In genomic region chr9:129568560-129569505, GRCh38 we compare ENCODE assay signal across 9 cellular contexts. TPM values are rescaled to one million over a fixed set of nuclear protein-coding genes. Genes with fewer than 3 reads are reported as not detected.
DNase-seq lines count a peak whose midpoint lies in the region; ATAC-seq and TF ChIP-seq lines count a peak whose summit lies in the region.
"Had no signal": no experiment of that assay in that cellular context is flagged by ENCODE, and none has a peak within 500 bp of the region (broad histone marks: within the 10 kb centered on the region; RNA-seq: fewer than 3 reads in every experiment).

No MANE protein-coding gene starts in this region.

- H3K36me3 ChIP-seq in Peyer's patch (no peaks in the 10 kb centered on the region), lower lobe of right lung (no peaks in the 10 kb centered on the region), thymus (ENCODE audit: control insufficient read depth, insufficient read depth) (no peaks in the 10 kb centered on the region), Karpas-422 (ENCODE audit: insufficient read depth, low read length) (no peaks in the 10 kb centered on the region)

- no peaks in the 10 kb centered on the region for H4K20me1 ChIP-seq in Karpas-422 (ENCODE audit: insufficient read depth, low read depth, low read length)

- ATAC-seq in lower lobe of right lung (peak; percentile 31 to 35), HG02840 (IDR thresholded peaks at IDR 0.05; ENCODE audit: low FRiP score, unreplicated experiment) (no peak), HG03378 (IDR thresholded peaks at IDR 0.05; ENCODE audit: unreplicated experiment) (no peak)

- H3K4me2 ChIP-seq in Karpas-422 (ENCODE audit: low read depth, low read length, poor library complexity, severe bottlenecking), result no peak overlapping the region

- no peak overlapping the region for H3K9ac ChIP-seq in Karpas-422 (ENCODE audit: low read length)

- H3K9me2 ChIP-seq in Karpas-422 (replicated peaks; ENCODE audit: insufficient read depth, low read length), result no peaks in the 10 kb centered on the region

- no peaks in the 10 kb centered on the region for H3K79me2 ChIP-seq in Karpas-422 (ENCODE audit: low read length)

- peak overlapping the region; percentile 41 to 65 (median 54) for H3K27ac ChIP-seq in Peyer's patch
- H3K27ac ChIP-seq in cingulate gyrus (ENCODE audit: low read depth, low read length), result peak overlapping the region; percentile 83
- peak overlapping the region; percentile 62 for H3K27ac ChIP-seq in lower lobe of right lung
- no peak overlapping the region for H3K27ac ChIP-seq in thymus (ENCODE audit: low read depth)
- no peak overlapping the region for H3K27ac ChIP-seq in Karpas-422 (ENCODE audit: low read length)

- no peak for TF ChIP-seq POLR2A in Peyer's patch (IDR thresholded peaks at IDR 0.05)

- TF ChIP-seq CTCF in Peyer's patch (IDR thresholded peaks at IDR 0.05), result peak in 1 of 6 experiments; percentile 3
- no peak for TF ChIP-seq CTCF in lower lobe of right lung (IDR thresholded peaks at IDR 0.05)

- intact Hi-C loops in lower lobe of right lung (cut with DNase I), result no loop called here

- H3K4me3 ChIP-seq in Peyer's patch (peak overlapping the region; percentile 18 to 56 (median 48)), lower lobe of right lung (peak overlapping the region; percentile 56), thymus (ENCODE audit: low read length) (peak overlapping the region; percentile 37), Karpas-422 (ENCODE audit: low read length) (no peak overlapping the region)

- H2AFZ ChIP-seq in Karpas-422 (ENCODE audit: low read length), result no peak overlapping the region

- H3K4me1 ChIP-seq in Peyer's patch, result peaks cover 0 to 28% (median 8%) of the 10 kb centered on the region in 4 donors
- peaks cover 28% of the 10 kb centered on the region for H3K4me1 ChIP-seq in lower lobe of right lung
- H3K4me1 ChIP-seq in thymus (ENCODE audit: control insufficient read depth, insufficient read depth, low read length), result no peaks in the 10 kb centered on the region
- 0 out of 2 replicates have a peak, but pooled peaks cover 5% of the 10 kb centered on the region for H3K4me1 ChIP-seq in Karpas-422 (ENCODE audit: low read length)

- H3K27me3 ChIP-seq in Peyer's patch (no peaks in the 10 kb centered on the region), lower lobe of right lung (ENCODE audit: low read depth) (peaks cover 11% of the 10 kb centered on the region), thymus (ENCODE audit: control insufficient read depth, insufficient read depth) (peaks cover 28% of the 10 kb centered on the region), Karpas-422 (ENCODE audit: low read length) (no peaks in the 10 kb centered on the region)

- H3K9me3 ChIP-seq in Peyer's patch, result no peaks in the 10 kb centered on the region
- H3K9me3 ChIP-seq in lower lobe of right lung, result no peaks in the 10 kb centered on the region
- H3K9me3 ChIP-seq in thymus (ENCODE audit: control insufficient read depth), result no peaks in the 10 kb centered on the region
- no peaks in the 10 kb centered on the region for H3K9me3 ChIP-seq in Karpas-422 (ENCODE audit: low read length)

- DNase-seq in EH (ENCODE audit: low read depth) (peak; percentile 46), Peyer's patch (peak in 1 of 3 donors; percentile 51), lower lobe of right lung (peak; percentile 56), Karpas-422 (no peak)

- WGBS in thymus, result 4% methylated on average over 91 of the region's 92 CpGs

RNA-seq across cellular contexts. Expression of gene C9orf50, which starts 52.1 kb away (rescaled TPM):
- total RNA-seq in Peyer's patch, result not detected
- not detected for total RNA-seq in lower lobe of right lung
- 0.23 TPM for polyA plus RNA-seq in thymus
- total RNA-seq in Karpas-422 (2014; rRNA removed; shearing (Covaris generic); ENCODE audit: low replicate concordance), result not detected in 2 replicates
- total RNA-seq: pulmonary artery endothelial cell had no signal

RNA-seq across cellular contexts. Expression of gene NTMT1, which starts 57.1 kb away (rescaled TPM):
- total RNA-seq in Peyer's patch, result 10 to 100 TPM; 11.9 to 35.5 (median 26.6) TPM
- total RNA-seq in lower lobe of right lung, result 25.1 TPM
- 33.2 TPM for polyA plus RNA-seq in thymus
- 22.4 and 31.1 TPM in 2 replicates for total RNA-seq in Karpas-422 (2014; rRNA removed; shearing (Covaris generic); ENCODE audit: low replicate concordance)

Comparison
In these comparisons a context has a peak if more than half of its experiments do, and no peak if none do; other contexts are left out.
1. H3K27ac ChIP-seq: peak in Peyer's patch (4 of 4), cingulate gyrus (single experiment) and lower lobe of right lung (single experiment); none in thymus (single experiment) and Karpas-422 (single experiment).
2. ATAC-seq: peak in lower lobe of right lung (2 of 2); none in HG02840 (single experiment) and HG03378 (single experiment).